ENCODE assay signal across 8 cellular contexts in genomic region chr20:3405696-3406358, GRCh38.
DNase-seq lines count a peak whose midpoint lies in the region; ATAC-seq and TF ChIP-seq lines count a peak whose summit lies in the region.
"Had no signal": no experiment of that assay in that cellular context is flagged by ENCODE, and none has a peak within 500 bp of the region (broad histone marks: within the 10 kb centered on the region; RNA-seq: fewer than 3 reads in every experiment).

No MANE protein-coding gene starts in this region.

- DNase-seq in astrocyte of the cerebellum (ENCODE audit: low read depth) (no peak), inferior parietal cortex (ENCODE audit: extremely low spot score) (peak; percentile 50), NOMO-1 (lab: John Stamatoyannopoulos, UW; ENCODE audit: unreplicated experiment in 2 of 2) (no peak), HUDEP-2 (lab: John Stamatoyannopoulos, UW; ENCODE audit: unreplicated experiment in 76 of 76) (no peak)
- DNase-seq: activated CD4-positive, alpha-beta T cell treated with anti-CD3 and anti-CD28 coated beads for 1 hour had no signal

- no peaks in the 10 kb centered on the region for H3K9me3 Mint-ChIP-seq in stimulated activated memory B cell treated with anti-CD40 and anti-IgM and Interleukin-4, amounts not matched to agents 10 μg/mL and 1 μg/mL and 100 μg/mL, for 72 hours

- H3K36me3 Mint-ChIP-seq in stimulated activated memory B cell treated with anti-CD40 and anti-IgM and Interleukin-4, amounts not matched to agents 10 μg/mL and 1 μg/mL and 100 μg/mL, for 72 hours = no peaks in the 10 kb centered on the region

- no peak for ATAC-seq in stimulated activated memory B cell treated with anti-CD40 and anti-IgM and Interleukin-4, amounts not matched to agents 10 μg/mL and 1 μg/mL and 100 μg/mL, for 72 hours
- no peak for ATAC-seq in HG02623 (IDR thresholded peaks at IDR 0.05; ENCODE audit: unreplicated experiment)

- H3K4me3 ChIP-seq in HUES6 (ENCODE audit: low read depth, low read length) (peak overlapping the region; percentile 74), astrocyte of the cerebellum (ENCODE audit: low read depth, low read length) (peak overlapping the region; percentile 88)

- H3K9me3 ChIP-seq in HUES6 (ENCODE audit: control insufficient read depth, insufficient read depth, low read depth, low read length) = no peaks in the 10 kb centered on the region

- no peak overlapping the region for H3K27ac ChIP-seq in HUES6 (ENCODE audit: low read depth, low read length)

- no peak for TF ChIP-seq CTCF in astrocyte of the cerebellum (IDR thresholded peaks at IDR 0.05; ENCODE audit: low read depth, low read length, missing control alignments)

- H3K27me3 ChIP-seq in HUES6 (ENCODE audit: control insufficient read depth, insufficient read depth, low read length) = peaks cover 11% of the 10 kb centered on the region; the same call in 1 of the 2 replicates

- H3K9ac ChIP-seq in HUES6 (ENCODE audit: low read length) = no peak overlapping the region

- peak overlapping the region; percentile 99 for H3K4me3 Mint-ChIP-seq in stimulated activated memory B cell treated with anti-CD40 and anti-IgM and Interleukin-4, amounts not matched to agents 10 μg/mL and 1 μg/mL and 100 μg/mL, for 72 hours

- H3K27ac Mint-ChIP-seq in stimulated activated memory B cell treated with anti-CD40 and anti-IgM and Interleukin-4, amounts not matched to agents 10 μg/mL and 1 μg/mL and 100 μg/mL, for 72 hours = peak overlapping the region; percentile 88

- no peaks in the 10 kb centered on the region for H3K36me3 ChIP-seq in HUES6 (ENCODE audit: control insufficient read depth, insufficient read depth, low read length)

- in situ Hi-C loops in astrocyte of the cerebellum (cut with HindIII; ENCODE audit: low sequenced_read_pairs) = no loop called here

- peaks cover 37% of the 10 kb centered on the region for H3K4me1 Mint-ChIP-seq in stimulated activated memory B cell treated with anti-CD40 and anti-IgM and Interleukin-4, amounts not matched to agents 10 μg/mL and 1 μg/mL and 100 μg/mL, for 72 hours

- H3K4me1 ChIP-seq in HUES6 (ENCODE audit: control insufficient read depth, insufficient read depth, low read length) = 0 out of 2 replicates have a peak, but pooled peaks cover 4% of the 10 kb centered on the region

- H3K27me3 Mint-ChIP-seq in stimulated activated memory B cell treated with anti-CD40 and anti-IgM and Interleukin-4, amounts not matched to agents 10 μg/mL and 1 μg/mL and 100 μg/mL, for 72 hours = no peaks in the 10 kb centered on the region
